1 cellular context compared by ENCODE assay signal in genomic region chr5:124951676-124952075, GRCh38.
TF ChIP-seq lines count a peak whose summit lies in the region.

No MANE protein-coding gene starts in this region.

TF ChIP-seq in GM12878, 131 proteins besides CTCF, POLR2A, EP300 and RAD21 (continued from another document):
- TF ChIP-seq BCLAF1 (IDR thresholded peaks at IDR 0.05) (no peak), CBX5 (IDR thresholded peaks at IDR 0.05; ENCODE audit: low read depth) (0 out of 2 replicates have a peak, but pooled peaks have one; percentile 59), PML (IDR thresholded peaks at IDR 0.05; ENCODE audit: low read length) (0 out of 2 replicates have a peak, but pooled peaks have one; percentile 42)
